ENCODE assay signal across 10 cellular contexts in the genomic region with DNA sequence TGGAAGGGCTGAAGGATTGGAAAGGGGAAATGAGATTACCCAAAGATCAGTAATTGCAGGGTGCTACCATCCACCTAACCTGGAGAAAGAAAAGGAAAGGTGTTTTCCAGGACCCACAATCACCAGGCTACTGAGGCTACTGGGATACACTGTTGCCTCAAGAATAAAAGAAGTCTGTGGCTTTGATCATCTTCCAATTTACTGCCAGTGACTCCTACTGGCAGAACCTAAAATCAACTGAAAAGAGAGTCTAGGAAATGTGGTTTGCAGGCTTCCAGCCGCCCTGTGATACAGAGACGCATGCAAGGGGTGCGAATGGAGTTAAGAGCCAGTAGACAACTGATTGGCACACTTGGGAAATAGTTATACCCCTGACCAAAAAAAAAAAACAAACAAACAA. TPM values are rescaled to one million over a fixed set of nuclear protein-coding genes. Genes with fewer than 3 reads are reported as not detected.
DNase-seq lines count a peak whose midpoint lies in the region; FAIRE-seq and TF ChIP-seq lines count a peak whose summit lies in the region.
"Had no signal": no experiment of that assay in that cellular context is flagged by ENCODE, and none has a peak within 500 bp of the region (broad histone marks: within the 10 kb centered on the region; RNA-seq: fewer than 3 reads in every experiment).

No MANE protein-coding gene starts in this region.

- no peak overlapping the region for H4K8ac ChIP-seq in mesenchymal stem cell (ENCODE audit: low read length)

- no peak for FAIRE-seq in D721Med (lab: Jason Lieb, UNC)

- H3K27me3 ChIP-seq in mesenchymal stem cell (ENCODE audit: control insufficient read depth in 1 of 2, insufficient read depth in 1 of 2, low read length in 2 of 2), result no peaks in the 10 kb centered on the region
- no peaks in the 10 kb centered on the region; the same call in 1 of the 2 replicates for H3K27me3 ChIP-seq in Karpas-422 (ENCODE audit: low read length)

- no peaks in the 10 kb centered on the region for H3K79me2 ChIP-seq in Karpas-422 (ENCODE audit: low read length)

- H4K91ac ChIP-seq in mesenchymal stem cell (ENCODE audit: low read length), result no peak overlapping the region

- H3K4me3 ChIP-seq in Jurkat, Clone E6-1 (ENCODE audit: low read length), result no peak overlapping the region
- H3K4me3 ChIP-seq in astrocyte of the spinal cord (ENCODE audit: low read depth, low read length) (no peak overlapping the region), mesenchymal stem cell (ENCODE audit: insufficient read depth in 1 of 2, low read depth in 1 of 2, low read length in 2 of 2) (no peak overlapping the region), Karpas-422 (ENCODE audit: low read length) (no peak overlapping the region)

- H3K36me3 ChIP-seq in mesenchymal stem cell (ENCODE audit: control insufficient read depth in 1 of 2, insufficient read depth in 2 of 2, low read depth in 1 of 2, low read length in 2 of 2) (no peaks in the 10 kb centered on the region), Karpas-422 (ENCODE audit: insufficient read depth, low read length) (no peaks in the 10 kb centered on the region)

- no peak overlapping the region for H3K14ac ChIP-seq in mesenchymal stem cell (ENCODE audit: low read length in 2 of 2)

- in situ Hi-C loops in astrocyte of the spinal cord (cut with HindIII; ENCODE audit: low sequenced_read_pairs), result no loop called here

- no peak overlapping the region for H3K23ac ChIP-seq in mesenchymal stem cell (ENCODE audit: low read length in 2 of 2)

- no peak overlapping the region for H3K4ac ChIP-seq in mesenchymal stem cell (ENCODE audit: low read depth in 1 of 2, low read length in 2 of 2)

- no peak overlapping the region for H2AK5ac ChIP-seq in mesenchymal stem cell (ENCODE audit: low read length, severe bottlenecking)

- H3K9me3 ChIP-seq in mesenchymal stem cell (ENCODE audit: control insufficient read depth, low read length) (peaks cover 3% of the 10 kb centered on the region), Karpas-422 (ENCODE audit: low read length) (no peaks in the 10 kb centered on the region)

- no peak for DNase-seq in D721Med (ENCODE audit: insufficient read length, low spot score)
- DNase-seq in Jurkat, Clone E6-1 (ENCODE audit: low read depth, low spot score), result peak; percentile 23
- DNase-seq in astrocyte of the spinal cord (ENCODE audit: low read depth, low spot score), result peak; percentile 25
- DNase-seq in mesenchymal stem cell, result peak; percentile 12
- DNase-seq in activated gamma-delta T cell treated with Interleukin-2 at 50 U/mL for 16 hours, result no peak
- DNase-seq in nucleus accumbens (lab: John Stamatoyannopoulos, UW), result no peak
- DNase-seq in Karpas-422, result no peak
- DNase-seq: cerebellar nuclear complex; NCI-H345; stimulated activated naive CD4-positive, alpha-beta T cell treated with Interleukin-2 at 50 U/mL for 16 hours had no signal

- no peaks in the 10 kb centered on the region for H4K20me1 ChIP-seq in Karpas-422 (ENCODE audit: insufficient read depth, low read depth, low read length)

- H3K4me2 ChIP-seq in mesenchymal stem cell (ENCODE audit: low read length, poor library complexity, severe bottlenecking) (no peak overlapping the region), Karpas-422 (ENCODE audit: low read depth, low read length, poor library complexity, severe bottlenecking) (no peak overlapping the region)

- WGBS in mesenchymal stem cell, result 50% methylated on average over 1 of the region's 3 CpGs

- no peak overlapping the region for H3K9ac ChIP-seq in mesenchymal stem cell (ENCODE audit: low read length)
- no peak overlapping the region for H3K9ac ChIP-seq in Karpas-422 (ENCODE audit: low read length)

- no peak overlapping the region for H2BK12ac ChIP-seq in mesenchymal stem cell (ENCODE audit: low read length in 2 of 2)

- no peak overlapping the region for H3K18ac ChIP-seq in mesenchymal stem cell (ENCODE audit: low read depth in 1 of 2, low read length in 2 of 2)

- TF ChIP-seq CTCF in D721Med (IDR thresholded peaks at IDR 0.05; ENCODE audit: insufficient read depth, missing control alignments), result peak; percentile 32
- peak; percentile 37 for TF ChIP-seq CTCF in astrocyte of the spinal cord (IDR thresholded peaks at IDR 0.05; ENCODE audit: low read depth, low read length)

- H3K79me1 ChIP-seq in mesenchymal stem cell (replicated peaks; ENCODE audit: low read length, poor library complexity, severe bottlenecking), result no peaks in the 10 kb centered on the region

- no peaks in the 10 kb centered on the region for H3K4me1 ChIP-seq in mesenchymal stem cell (ENCODE audit: control insufficient read depth, insufficient read depth, low read depth, low read length)
- H3K4me1 ChIP-seq in Karpas-422 (ENCODE audit: low read length), result no peaks in the 10 kb centered on the region

- H2BK15ac ChIP-seq in mesenchymal stem cell (ENCODE audit: low read depth, poor library complexity, severe bottlenecking), result no peak overlapping the region

- H2AFZ ChIP-seq in mesenchymal stem cell (ENCODE audit: low read depth, low read length) (no peak overlapping the region), Karpas-422 (ENCODE audit: low read length) (no peak overlapping the region)

- no peak overlapping the region for H3K27ac ChIP-seq in mesenchymal stem cell (ENCODE audit: low read length, poor library complexity, severe bottlenecking)
- H3K27ac ChIP-seq in Karpas-422 (ENCODE audit: low read length), result no peak overlapping the region

- no peaks in the 10 kb centered on the region for H3K9me2 ChIP-seq in Karpas-422 (replicated peaks; ENCODE audit: insufficient read depth, low read length)

- H2BK120ac ChIP-seq in mesenchymal stem cell (ENCODE audit: low read depth, low read length), result no peak overlapping the region

- no peak overlapping the region for H2BK5ac ChIP-seq in mesenchymal stem cell (ENCODE audit: low read depth, low read length, poor library complexity, severe bottlenecking)

RNA-seq across cellular contexts. Expression of gene TTL, which starts 16.6 kb away (rescaled TPM):
- polyA plus RNA-seq in Jurkat, Clone E6-1 (2012; ENCODE audit: insufficient read depth, insufficient read length), result 31.1 TPM
- 28.0 TPM for polyA plus RNA-seq in mesenchymal stem cell (2013, experiment 1 of 2)
- polyA plus RNA-seq in mesenchymal stem cell (2013, experiment 2 of 2), result 27.8 TPM
- total RNA-seq in Karpas-422 (2014; rRNA removed; shearing (Covaris generic); ENCODE audit: low replicate concordance), result 26.1 and 30.5 TPM in 2 replicates

RNA-seq across cellular contexts. Expression of gene RGPD8, which starts 31.9 kb away (rescaled TPM):
- 0.81 TPM for polyA plus RNA-seq in Jurkat, Clone E6-1 (2012; ENCODE audit: insufficient read depth, insufficient read length)
- polyA plus RNA-seq in mesenchymal stem cell (2013, experiment 1 of 2), result 2.5 TPM
- 1.9 TPM for polyA plus RNA-seq in mesenchymal stem cell (2013, experiment 2 of 2)
- total RNA-seq in Karpas-422 (2014; rRNA removed; shearing (Covaris generic); ENCODE audit: low replicate concordance), result 0.07 TPM in 1 of 2 replicates, not detected in the other

Comparison
In these comparisons a context has a peak if more than half of its experiments do, and no peak if none do; other contexts are left out.
1. DNase-seq: peak in Jurkat, Clone E6-1 (single experiment), astrocyte of the spinal cord (single experiment) and mesenchymal stem cell (single experiment); none in D721Med (single experiment), activated gamma-delta T cell treated with Interleukin-2 at 50 U/mL for 16 hours (single experiment), nucleus accumbens (0 of 56) and Karpas-422 (single experiment).